Comparison of ENCODE assay signal across 18 cellular contexts in genomic region chr3:136913168-136913567, GRCh38.
"Had no signal": no experiment of that assay in that cellular context is flagged by ENCODE, and none has a peak within 500 bp of the region (broad histone marks: within the 10 kb centered on the region; RNA-seq: fewer than 3 reads in every experiment).

No MANE protein-coding gene starts in this region.

- DNase-seq: activated B cell treated with CpG ODN at 0.5 μM for 24 hours; activated CD4-positive, alpha-beta T cell treated with anti-CD3 and anti-CD28 coated beads for 48 hours; activated CD8-positive, alpha-beta T cell treated with anti-CD3 and anti-CD28 coated beads, Interleukin-2, amount 10 ng/mL, durations not matched to agents 7 days and 5 days; activated naive CD4-positive, alpha-beta T cell treated with anti-CD3 and anti-CD28 coated beads, Interleukin-2, amount 50 U/mL, for 16 hours; anterior cingulate cortex; cerebellar nuclear complex; effector memory CD4-positive, alpha-beta T cell; foreskin melanocyte; head of caudate nucleus; left cardiac atrium; lower lobe of right lung; pancreas; stimulated activated CD4-positive, alpha-beta T cell treated with anti-CD3 and anti-CD28 coated beads, Interleukin-1b, Interleukin-23, amount 100 ng/mL, for 48 hours; stimulated activated naive CD8-positive, alpha-beta T cell treated with anti-CD3 and anti-CD28 coated beads, Interleukin-15, amount 100 ng/mL, for 72 hours; T-helper 2 cell had no signal

- H3K36me3 ChIP-seq: lower lobe of right lung, pancreas had no signal

- H3K9me3 ChIP-seq: lower lobe of right lung, pancreas had no signal

- H3K4me3 ChIP-seq: lower lobe of right lung, pancreas had no signal

- H3K27ac Mint-ChIP-seq: activated B cell treated with CpG ODN at 0.5 μM for 24 hours; activated CD8-positive, alpha-beta T cell treated with anti-CD3 and anti-CD28 coated beads, Interleukin-2, amount 10 ng/mL, durations not matched to agents 7 days and 5 days; activated T-helper 2 cell treated with anti-CD3 and anti-CD28 coated beads, Interferon-gamma antibody, Interleukin-2, Interleukin-4, amounts not matched to agents 10 μg/mL and 5 μg/mL and 100 μg/mL, durations not matched to agents 14 hours and 24 hours and 36 hours; stimulated activated naive CD8-positive, alpha-beta T cell treated with anti-CD3 and anti-CD28 coated beads, Interleukin-15, amount 100 ng/mL, for 72 hours; type B pancreatic cell had no signal

- ATAC-seq: activated CD8-positive, alpha-beta T cell treated with anti-CD3 and anti-CD28 coated beads, Interleukin-2, amount 10 ng/mL, durations not matched to agents 7 days and 5 days; left cardiac atrium; lower lobe of right lung; pancreas; stimulated activated naive CD8-positive, alpha-beta T cell treated with anti-CD3 and anti-CD28 coated beads, Interleukin-15, amount 100 ng/mL, for 72 hours had no signal

- H3K9me3 Mint-ChIP-seq: activated B cell treated with CpG ODN at 0.5 μM for 24 hours had no signal

- H3K27me3 ChIP-seq: pancreas had no signal

- H3K27me3 Mint-ChIP-seq: activated B cell treated with CpG ODN at 0.5 μM for 24 hours; stimulated activated naive CD8-positive, alpha-beta T cell treated with anti-CD3 and anti-CD28 coated beads, Interleukin-15, amount 100 ng/mL, for 72 hours; type B pancreatic cell had no signal

- H3K4me3 Mint-ChIP-seq: activated B cell treated with CpG ODN at 0.5 μM for 24 hours; activated CD8-positive, alpha-beta T cell treated with anti-CD3 and anti-CD28 coated beads, Interleukin-2, amount 10 ng/mL, durations not matched to agents 7 days and 5 days; stimulated activated naive CD8-positive, alpha-beta T cell treated with anti-CD3 and anti-CD28 coated beads, Interleukin-15, amount 100 ng/mL, for 72 hours; type B pancreatic cell had no signal

- H3K27ac ChIP-seq: epithelial cell of prostate, lower lobe of right lung, pancreas had no signal
